23 cellular contexts compared by ENCODE assay signal in the genomic region with DNA sequence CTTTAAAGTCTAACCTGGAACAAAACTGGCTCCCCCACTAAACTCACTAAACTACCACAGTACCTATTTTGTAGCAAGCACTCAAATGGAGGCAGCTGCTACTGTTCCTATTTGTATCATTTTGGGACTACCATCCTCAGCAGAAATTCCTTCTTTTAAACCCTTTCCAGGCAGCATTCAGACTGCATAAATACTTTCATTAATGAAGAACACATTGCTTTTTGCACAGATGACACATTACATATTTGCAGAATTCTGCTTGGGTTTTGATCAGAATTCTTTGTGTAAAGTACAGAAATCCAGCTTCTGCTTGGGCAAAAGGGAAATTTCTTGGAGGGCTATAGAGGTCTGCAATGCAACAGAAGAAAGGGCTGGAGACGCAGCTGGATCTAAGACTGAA. TPM values are rescaled to one million over a fixed set of nuclear protein-coding genes. Genes with fewer than 3 reads are reported as not detected.
DNase-seq lines count a peak whose midpoint lies in the region; ATAC-seq and TF ChIP-seq lines count a peak whose summit lies in the region.
"Had no signal": no experiment of that assay in that cellular context is flagged by ENCODE, and none has a peak within 500 bp of the region (broad histone marks: within the 10 kb centered on the region; RNA-seq: fewer than 3 reads in every experiment).

No MANE protein-coding gene starts in this region.

- TF ChIP-seq POLR2A in gastroesophageal sphincter (IDR thresholded peaks at IDR 0.05) = no peak

- no peak overlapping the region for H3K27ac ChIP-seq in gastroesophageal sphincter
- H3K27ac ChIP-seq: Peyer's patch had no signal

- no peak for ATAC-seq in gastroesophageal sphincter
- no peak for ATAC-seq in HG03520 (IDR thresholded peaks at IDR 0.05; ENCODE audit: unreplicated experiment)

- no peaks in the 10 kb centered on the region for H3K4me1 ChIP-seq in gastroesophageal sphincter
- H3K4me1 ChIP-seq: Peyer's patch had no signal

- 60 to 64% methylated on average over 1 of the region's 1 CpG for WGBS in gastroesophageal sphincter (ENCODE audit: low coverage in 1 of 2), 2 donors

- DNase-seq in AG08395 (ENCODE audit: low spot score) = peak; percentile 37
- DNase-seq in AG20443 (ENCODE audit: low spot score) = peak; percentile 60
- DNase-seq in HS-5 (ENCODE audit: low read depth) = peak; percentile 2
- peak; percentile 28 for DNase-seq in fibroblast of mammary gland (ENCODE audit: low read depth)
- DNase-seq in hepatic stellate cell (ENCODE audit: low spot score) = no peak
- DNase-seq in H4 (ENCODE audit: low spot score) = no peak
- DNase-seq: C1 segment of cervical spinal cord; Calu3; CD8-positive, alpha-beta memory T cell; DMS53; EL; GF-D8; H9; NCI-H1105; NCI-H146; NCI-H2029; NCI-H2171; NCI-H345; NCI-H524; NCI-H774; Peyer's patch had no signal

- TF ChIP-seq EP300 in gastroesophageal sphincter (IDR thresholded peaks at IDR 0.05) = no peak

- H3K36me3 ChIP-seq in gastroesophageal sphincter = peaks cover 0 to 31% of the 10 kb centered on the region in 2 donors

- H3K4me3 ChIP-seq in fibroblast of mammary gland (ENCODE audit: control insufficient read depth, low read depth, low read length) (no peak overlapping the region), gastroesophageal sphincter (no peak overlapping the region)
- H3K4me3 ChIP-seq: Peyer's patch had no signal

- TF ChIP-seq CTCF in fibroblast of mammary gland (conservative IDR thresholded peaks at IDR 0.05; ENCODE audit: control insufficient read depth, insufficient read depth, low read depth, low read length) (no peak), gastroesophageal sphincter (IDR thresholded peaks at IDR 0.05) (no peak)

- no peaks in the 10 kb centered on the region for H3K9me3 ChIP-seq in gastroesophageal sphincter
- H3K9me3 ChIP-seq: Peyer's patch had no signal

- H3K27me3 ChIP-seq in gastroesophageal sphincter = no peaks in the 10 kb centered on the region
- H3K27me3 ChIP-seq: Peyer's patch had no signal

RNA-seq across cellular contexts. Expression of a gene that starts 24.2 kb away (rescaled TPM):
- total RNA-seq in gastroesophageal sphincter = 10 to 100 TPM; 21.6 to 52.4 (median 38.8) TPM
- total RNA-seq in H4 (2014; rRNA removed; shearing (Covaris generic)) = 76.0 and 76.7 TPM in 2 replicates

Comparison
In these comparisons a context has a peak if more than half of its experiments do, and no peak if none do; other contexts are left out.
1. DNase-seq: peak in AG08395 (single experiment), AG20443 (single experiment), HS-5 (single experiment) and fibroblast of mammary gland (single experiment); none in hepatic stellate cell (single experiment) and H4 (single experiment).